In genomic region chr16:9539346-9539745, GRCh38 we compare ENCODE assay signal across 8 cellular contexts.
"Had no signal": no experiment of that assay in that cellular context is flagged by ENCODE, and none has a peak within 500 bp of the region (broad histone marks: within the 10 kb centered on the region; RNA-seq: fewer than 3 reads in every experiment).

No MANE protein-coding gene starts in this region.

- H3K4me1 Mint-ChIP-seq: IgD-negative memory B cell had no signal

- H3K27ac ChIP-seq: GM23248, KMS-11 had no signal

- H3K4me3 ChIP-seq: GM23248, HAP-1 had no signal

- DNase-seq: GM23248, GOT3, H7, KBM-7 had no signal

- H3K9me3 ChIP-seq: HAP-1 had no signal

- H3K27ac Mint-ChIP-seq: IgD-negative memory B cell had no signal

- H3K4me1 ChIP-seq: HAP-1 had no signal

- H3K4me3 Mint-ChIP-seq: IgD-negative memory B cell had no signal

- H3K9ac ChIP-seq: GM23248, KMS-11 had no signal

- H3K36me3 ChIP-seq: HAP-1 had no signal

- ATAC-seq: HCT116 had no signal
